ENCODE assay signal across 7 cellular contexts in genomic region chr2:131802351-131802836, GRCh38.
DNase-seq lines count a peak whose midpoint lies in the region; ATAC-seq and TF ChIP-seq lines count a peak whose summit lies in the region.
"Not testable (repeated sequence)": the region's sequence is repeated elsewhere in the genome, so short reads cannot be mapped to it uniquely, and the experiment has no call there.

No MANE protein-coding gene starts in this region.

- not testable (repeated sequence) for TF ChIP-seq CTCF in fibroblast of villous mesenchyme (IDR thresholded peaks at IDR 0.05; ENCODE audit: insufficient read depth, low read depth, low read length); mesothelial cell of epicardium (IDR thresholded peaks at IDR 0.05; ENCODE audit: unreplicated experiment)

- H3K4me3 ChIP-seq in adipocyte (ENCODE audit: low read length) (peak overlapping the region; percentile 77), fibroblast of villous mesenchyme (ENCODE audit: low read depth, low read length) (peak overlapping the region; percentile 55)

- not testable (repeated sequence) for H3K9me3 ChIP-seq in adipocyte (ENCODE audit: control insufficient read depth, low read length)

- ATAC-seq in GM18519 (IDR thresholded peaks at IDR 0.05; ENCODE audit: low FRiP score, unreplicated experiment) = peak; percentile 66

- DNase-seq in NAMALWA (ENCODE audit: low spot score) (peak; percentile 74), fibroblast of villous mesenchyme (ENCODE audit: low read depth) (peak; percentile 4), mesothelial cell of epicardium (ENCODE audit: low spot score in 2 of 2, unreplicated experiment in 2 of 2) (peak; percentile 31 to 66)
- peak; percentile 8 for DNase-seq in T-helper 2 cell treated with Interferon-gamma antibody and Interleukin-4, amounts not matched to agents 5 μg/mL and 100 μg/mL, for 36 hours (ENCODE audit: low spot score)
- not testable (repeated sequence) for DNase-seq in adipocyte (ENCODE audit: low read depth)
- peak; percentile 35 for DNase-seq in stimulated activated CD4-positive, alpha-beta T cell treated with anti-CD3 and anti-CD28 coated beads, Interleukin-1b, Interleukin-23, amount 100 ng/mL, for 48 hours

- not testable (repeated sequence) for H3K27ac Mint-ChIP-seq in T-helper 2 cell treated with Interferon-gamma antibody and Interleukin-4, amounts not matched to agents 5 μg/mL and 100 μg/mL, for 36 hours
- peak overlapping the region; percentile 47 for H3K27ac Mint-ChIP-seq in mesothelial cell of epicardium

- H3K4me3 Mint-ChIP-seq in T-helper 2 cell treated with Interferon-gamma antibody and Interleukin-4, amounts not matched to agents 5 μg/mL and 100 μg/mL, for 36 hours = peak overlapping the region; percentile 58
- H3K4me3 Mint-ChIP-seq in mesothelial cell of epicardium = peak overlapping the region; percentile 80

- H3K9ac ChIP-seq in adipocyte (ENCODE audit: low read length) = not testable (repeated sequence)

- H3K4me1 ChIP-seq in adipocyte (ENCODE audit: control insufficient read depth, insufficient read depth, low read length) = not testable (repeated sequence)

- H3K36me3 ChIP-seq in adipocyte (ENCODE audit: control insufficient read depth, insufficient read depth, low read length, severe bottlenecking) = not testable (repeated sequence)

- peaks cover 11% of the 10 kb centered on the region for H3K27me3 Mint-ChIP-seq in T-helper 2 cell treated with Interferon-gamma antibody and Interleukin-4, amounts not matched to agents 5 μg/mL and 100 μg/mL, for 36 hours (ENCODE audit: low read depth)
- peaks cover 19% of the 10 kb centered on the region for H3K27me3 Mint-ChIP-seq in mesothelial cell of epicardium (ENCODE audit: low read depth)

- H3K9me3 Mint-ChIP-seq in T-helper 2 cell treated with Interferon-gamma antibody and Interleukin-4, amounts not matched to agents 5 μg/mL and 100 μg/mL, for 36 hours; mesothelial cell of epicardium: not testable (repeated sequence)

- not testable (repeated sequence) for H3K36me3 Mint-ChIP-seq in T-helper 2 cell treated with Interferon-gamma antibody and Interleukin-4, amounts not matched to agents 5 μg/mL and 100 μg/mL, for 36 hours (ENCODE audit: low read depth); mesothelial cell of epicardium

- not testable (repeated sequence) for H3K27me3 ChIP-seq in adipocyte (replicated peaks; ENCODE audit: control insufficient read depth, insufficient read depth, low read length)

- H3K4me1 Mint-ChIP-seq in T-helper 2 cell treated with Interferon-gamma antibody and Interleukin-4, amounts not matched to agents 5 μg/mL and 100 μg/mL, for 36 hours (ENCODE audit: low read depth); mesothelial cell of epicardium: not testable (repeated sequence)
